Comparison of ENCODE assay signal across 8 cellular contexts in genomic region chr7:146387140-146387539, GRCh38.
"Had no signal": no experiment of that assay in that cellular context is flagged by ENCODE, and none has a peak within 500 bp of the region (broad histone marks: within the 10 kb centered on the region; RNA-seq: fewer than 3 reads in every experiment).

No MANE protein-coding gene starts in this region.

- ATAC-seq: HCT116 had no signal

- H3K9ac ChIP-seq: GM23248 had no signal

- H3K4me1 ChIP-seq: HAP-1 had no signal

- H3K27ac Mint-ChIP-seq: HFFc6 had no signal

- DNase-seq: GM23248, GOT3, H7, HFFc6, IMR-90 had no signal

- H2AFZ ChIP-seq: GM23248 had no signal

- H3K27ac ChIP-seq: GM23248, HL-60 had no signal

- H3K36me3 ChIP-seq: HAP-1 had no signal

- H3K4me3 ChIP-seq: GM23248, HAP-1 had no signal

- H3K9me3 ChIP-seq: HAP-1 had no signal

- H3K4me3 Mint-ChIP-seq: HFFc6 had no signal
